8 cellular contexts compared by ENCODE assay signal in the genomic region with DNA sequence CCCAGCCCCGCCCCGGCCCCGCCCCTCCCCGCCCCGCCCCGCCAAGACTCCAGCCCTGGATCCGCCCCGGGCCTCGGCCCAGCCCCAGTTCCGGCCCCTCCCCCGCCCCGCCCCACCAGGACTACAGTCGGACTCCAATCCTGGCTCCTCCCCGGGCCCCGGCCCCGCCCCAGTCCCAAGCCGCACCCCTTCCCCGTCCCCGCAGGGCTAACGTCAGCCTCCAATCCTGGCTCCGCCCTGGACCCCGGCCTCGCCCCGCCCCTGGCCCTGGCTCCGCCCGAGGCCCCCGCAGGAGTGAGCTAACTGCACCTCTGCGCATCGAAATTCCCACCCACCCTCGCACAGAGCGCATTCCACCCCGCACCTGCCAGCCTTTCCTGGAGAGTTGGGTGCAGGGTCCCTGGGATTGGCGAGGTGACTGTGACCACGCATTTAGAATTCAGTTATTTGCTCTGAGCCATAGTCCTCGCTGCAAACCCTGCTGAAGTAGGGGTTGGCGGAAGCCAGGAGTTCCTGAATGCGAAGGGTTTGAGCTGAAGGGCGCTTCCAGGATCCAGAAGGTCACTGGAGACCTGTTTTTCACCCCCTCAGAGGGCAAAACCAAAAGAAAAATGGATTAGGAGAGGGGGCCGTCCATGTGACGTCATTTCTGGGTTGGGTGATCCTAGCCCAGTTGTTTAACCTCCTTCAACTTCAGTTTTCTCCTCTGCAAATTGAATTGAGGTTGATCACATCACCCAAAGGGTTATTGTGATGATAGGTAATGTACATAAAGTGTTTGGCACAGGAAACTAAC. TPM values are rescaled to one million over a fixed set of nuclear protein-coding genes. Genes with fewer than 3 reads are reported as not detected.
DNase-seq lines count a peak whose midpoint lies in the region; TF ChIP-seq lines count a peak whose summit lies in the region.

No MANE protein-coding gene starts in this region.

- peaks cover 41% of the 10 kb centered on the region for H3F3A ChIP-seq in neural progenitor cell (ENCODE audit: low read depth)

- H3K4me3 Mint-ChIP-seq in neural progenitor cell: peak overlapping the region; percentile 80

- H2AFZ ChIP-seq in neural progenitor cell (replicated peaks): peak overlapping the region; percentile 91

- H3K27ac Mint-ChIP-seq in neural progenitor cell: no peak overlapping the region

- no peak overlapping the region for H3K27ac ChIP-seq in neural progenitor cell
- peak overlapping the region; percentile 88 to 97 (median 94) for H3K27ac ChIP-seq in stomach

- peaks cover 13% of the 10 kb centered on the region for H3K27me3 Mint-ChIP-seq in neural progenitor cell (ENCODE audit: insufficient read depth, low read depth)

- H3K36me3 ChIP-seq in H7 (replicated peaks; ENCODE audit: control insufficient read depth, insufficient read depth, low read length): peaks cover 4% of the 10 kb centered on the region; the same call in 1 of the 2 replicates
- no peaks in the 10 kb centered on the region for H3K36me3 ChIP-seq in neural progenitor cell
- H3K36me3 ChIP-seq in stomach: peaks cover 0 to 13% (median 12%) of the 10 kb centered on the region in 4 donors

- H3K36me3 Mint-ChIP-seq in neural progenitor cell: no peaks in the 10 kb centered on the region

- H3K4me1 ChIP-seq in neural progenitor cell (peaks cover 38% of the 10 kb centered on the region), stomach (peaks cover 25 to 84% (median 65%) of the 10 kb centered on the region in 4 donors)

- peak overlapping the region; percentile 88 for H3K4me2 ChIP-seq in neural progenitor cell

- no peaks in the 10 kb centered on the region for H3K9me3 Mint-ChIP-seq in neural progenitor cell

- intact Hi-C loops in stomach (cut with DNase I; ENCODE audit: low total_unique reads): no loop called here

- no peaks in the 10 kb centered on the region; the same call in 1 of the 2 replicates for H3K27me3 ChIP-seq in H7 (ENCODE audit: control insufficient read depth, insufficient read depth, low read length)
- peaks cover 18% of the 10 kb centered on the region for H3K27me3 ChIP-seq in neural progenitor cell
- H3K27me3 ChIP-seq in stomach: no peaks in the 10 kb centered on the region

- no peak for TF ChIP-seq EP300 in stomach (IDR thresholded peaks at IDR 0.05)

- DNase-seq in ELF-1 (ENCODE audit: low read depth, low spot score) (peak; percentile 84), H7 (peak; percentile 100), M059J (ENCODE audit: low read depth) (peak; percentile 87), SHP77 treated with DMSO at 0.1 percent for 48 hours (lab: John Stamatoyannopoulos, UW) (peak; percentile 51), activated gamma-delta T cell treated with Interleukin-2 at 50 U/mL for 16 hours (peak; percentile 99), fibroblast of villous mesenchyme (ENCODE audit: low read depth) (peak; percentile 93), neural progenitor cell (ENCODE audit: low spot score) (peak; percentile 97), stomach (peak; percentile 98)

- TF ChIP-seq POLR2A in stomach (IDR thresholded peaks at IDR 0.05): no peak

- H3K9me3 ChIP-seq in neural progenitor cell (ENCODE audit: low read depth) (no peaks in the 10 kb centered on the region), stomach (no peaks in the 10 kb centered on the region)

- H3K4me1 Mint-ChIP-seq in neural progenitor cell: peaks cover 64% of the 10 kb centered on the region

- H4K20me1 ChIP-seq in neural progenitor cell (ENCODE audit: low read depth): peaks cover 12% of the 10 kb centered on the region

- no peak for TF ChIP-seq CTCF in fibroblast of villous mesenchyme (IDR thresholded peaks at IDR 0.05; ENCODE audit: insufficient read depth, low read depth, low read length)
- no peak for TF ChIP-seq CTCF in neural progenitor cell (IDR thresholded peaks at IDR 0.05)
- TF ChIP-seq CTCF in stomach (IDR thresholded peaks at IDR 0.05): no peak

- peak overlapping the region; percentile 47 for H3K4me3 ChIP-seq in H7 (ENCODE audit: insufficient read depth, low read depth, low read length)
- H3K4me3 ChIP-seq in fibroblast of villous mesenchyme (ENCODE audit: low read depth, low read length): peak overlapping the region; percentile 75
- peak overlapping the region; percentile 52 for H3K4me3 ChIP-seq in neural progenitor cell
- peak overlapping the region; percentile 58 to 90 (median 80) for H3K4me3 ChIP-seq in stomach

- peaks cover 14% of the 10 kb centered on the region for H3K79me2 ChIP-seq in neural progenitor cell (ENCODE audit: low read depth)

- WGBS in stomach, 5 donors: 2 to 4% (median 3%) methylated on average over 10 to 40 of the region's 40 CpGs

- H3K9ac ChIP-seq in neural progenitor cell: no peak overlapping the region

RNA-seq across cellular contexts. Expression of gene IGSF8, which starts 0.6 kb away (rescaled TPM):
- total RNA-seq in H7 (2014; rRNA removed; shearing (Covaris generic)): 89.5 and 92.6 TPM in 2 replicates
- total RNA-seq in M059J (2014; rRNA removed; shearing (Covaris generic)): 11.4 and 29.9 TPM in 2 replicates
- 13.9 and 14.7 TPM in 2 replicates for total RNA-seq in fibroblast of villous mesenchyme
- total RNA-seq in neural progenitor cell (ENCODE audit: low replicate concordance): 9.4 and 23.4 TPM in 2 replicates
- total RNA-seq in stomach: 10 to 100 TPM in 3 of 5 donors, 1 to 10 TPM in 2; 4.7 to 65.2 (median 11.6) TPM
- 10 to 100 TPM in 2 of 3 donors, 1 to 10 TPM in 1; 5.8 to 21.7 (median 18.0) TPM for polyA plus RNA-seq in stomach

RNA-seq across cellular contexts. Expression of gene ATP1A2, which starts 16.5 kb away (rescaled TPM):
- total RNA-seq in H7 (2014; rRNA removed; shearing (Covaris generic)): 14.5 and 25.0 TPM in 2 replicates
- 0.05 TPM in 1 of 2 replicates, not detected in the other for total RNA-seq in M059J (2014; rRNA removed; shearing (Covaris generic))
- total RNA-seq in fibroblast of villous mesenchyme: not detected in 2 replicates
- 88.6 and 154 TPM in 2 replicates for total RNA-seq in neural progenitor cell (ENCODE audit: low replicate concordance)
- total RNA-seq in stomach: 100 to 1,000 TPM in 1 of 5 donors, 10 to 100 TPM in 3, 1 to 10 TPM in 1; 7.0 to 104 (median 11.7) TPM
- polyA plus RNA-seq in stomach: 10 to 100 TPM in 1 of 3 donors, under 1 TPM in 2; 0.31 to 17.3 (median 0.56) TPM

RNA-seq across cellular contexts. Expression of gene KCNJ9, which starts 17.7 kb away (rescaled TPM):
- 0.07 TPM in 1 of 2 replicates, not detected in the other for total RNA-seq in H7 (2014; rRNA removed; shearing (Covaris generic))
- total RNA-seq in M059J (2014; rRNA removed; shearing (Covaris generic)): not detected in 2 replicates
- total RNA-seq in fibroblast of villous mesenchyme (not detected in 2 replicates), neural progenitor cell (ENCODE audit: low replicate concordance) (0.09 TPM in 2 replicates), stomach (under 1 TPM in 1 of 5 donors, not detected in 4; 0.87 TPM)
- polyA plus RNA-seq in stomach: under 1 TPM in 2 of 3 donors, not detected in 1; 0.03 to 0.06 TPM

RNA-seq across cellular contexts. Expression of gene KCNJ10, which starts 29.1 kb away (rescaled TPM):
- 0.07 TPM in 1 of 2 replicates, not detected in the other for total RNA-seq in H7 (2014; rRNA removed; shearing (Covaris generic))
- not detected in 2 replicates for total RNA-seq in M059J (2014; rRNA removed; shearing (Covaris generic))
- under 0.01 TPM in 1 of 2 replicates, not detected in the other for total RNA-seq in fibroblast of villous mesenchyme
- 0.15 TPM in 1 of 2 replicates, not detected in the other for total RNA-seq in neural progenitor cell (ENCODE audit: low replicate concordance)
- total RNA-seq in stomach: not detected
- polyA plus RNA-seq in stomach: 1 to 10 TPM in 1 of 3 donors, under 1 TPM in 2; 0.19 to 1.1 (median 0.78) TPM

RNA-seq across cellular contexts. Expression of gene ATP1A4, which starts 52.4 kb away (rescaled TPM):
- 0.73 and 0.74 TPM in 2 replicates for total RNA-seq in H7 (2014; rRNA removed; shearing (Covaris generic))
- not detected in 2 replicates for total RNA-seq in M059J (2014; rRNA removed; shearing (Covaris generic))
- total RNA-seq in fibroblast of villous mesenchyme: not detected in 2 replicates
- 0.17 and 0.62 TPM in 2 replicates for total RNA-seq in neural progenitor cell (ENCODE audit: low replicate concordance)
- under 1 TPM in 1 of 5 donors, not detected in 4; 0.37 TPM for total RNA-seq in stomach
- under 1 TPM in 1 of 3 donors, not detected in 2; 0.05 TPM for polyA plus RNA-seq in stomach
